In genomic region chr15:78228356-78228996, GRCh38 we compare ENCODE assay signal across 20 cellular contexts. TPM values are rescaled to one million over a fixed set of nuclear protein-coding genes. Genes with fewer than 3 reads are reported as not detected.
DNase-seq lines count a peak whose midpoint lies in the region; ATAC-seq and TF ChIP-seq lines count a peak whose summit lies in the region.
"Had no signal": no experiment of that assay in that cellular context is flagged by ENCODE, and none has a peak within 500 bp of the region (broad histone marks: within the 10 kb centered on the region; RNA-seq: fewer than 3 reads in every experiment).

No MANE protein-coding gene starts in this region.

- H3K9me3 Mint-ChIP-seq in WTC11 = peaks cover 4% of the 10 kb centered on the region; the same call in 1 of the 2 replicates
- H3K9me3 Mint-ChIP-seq: CD14-positive monocyte; CD4-positive, alpha-beta T cell; CD8-positive, alpha-beta memory T cell had no signal

- no peaks in the 10 kb centered on the region for H3K27me3 Mint-ChIP-seq in WTC11 (ENCODE audit: low read depth)
- H3K27me3 Mint-ChIP-seq: CD4-positive, alpha-beta T cell had no signal

- no peak for TF ChIP-seq EP300 in sigmoid colon (IDR thresholded peaks at IDR 0.05)

- H3K36me3 Mint-ChIP-seq in WTC11 = no peaks in the 10 kb centered on the region; the same call in 1 of the 2 replicates
- H3K36me3 Mint-ChIP-seq: CD14-positive monocyte; CD8-positive, alpha-beta memory T cell had no signal

- WGBS in sigmoid colon, 2 donors = 90 to 95% methylated on average over 8 of the region's 8 CpGs

- intact Hi-C loops in sigmoid colon (cut with DNase I) = no loop called here

- H3K27me3 ChIP-seq in sigmoid colon = no peaks in the 10 kb centered on the region
- H3K27me3 ChIP-seq in BE2C = no peaks in the 10 kb centered on the region
- H3K27me3 ChIP-seq: BLaER1 had no signal

- DNase-seq in WTC11 (ENCODE audit: low spot score) = no peak
- DNase-seq in left lobe of liver (ENCODE audit: low spot score) = no peak
- DNase-seq in sigmoid colon = peak; percentile 32
- DNase-seq in C1 segment of cervical spinal cord (lab: John Stamatoyannopoulos, UW) = no peak
- no peak for DNase-seq in BE2C
- DNase-seq: CD4-positive, alpha-beta T cell; CD8-positive, alpha-beta memory T cell; DMS 273 treated with DMSO at 0.1 percent for 48 hours; DMS53; DMS79 treated with DMSO at 0.1 percent for 48 hours; GF-D8; GOT3; H7; HCEC 1CT had no signal

- POLR2A ChIA-PET in WTC11 (lab: Charles Lee) = no interaction called here

- H3K27ac Mint-ChIP-seq in WTC11 = no peak overlapping the region
- H3K27ac Mint-ChIP-seq: CD14-positive monocyte; CD4-positive, alpha-beta T cell; CD8-positive, alpha-beta memory T cell had no signal

- TF ChIP-seq CTCF in WTC11 (IDR thresholded peaks at IDR 0.05) (no peak), sigmoid colon (IDR thresholded peaks at IDR 0.05) (no peak), BE2C (IDR thresholded peaks at IDR 0.05; ENCODE audit: low read depth, low read length) (no peak)

- H3K4me3 Mint-ChIP-seq in WTC11 = no peak overlapping the region
- H3K4me3 Mint-ChIP-seq: CD14-positive monocyte; CD4-positive, alpha-beta T cell; CD8-positive, alpha-beta memory T cell had no signal

- H3K4me1 ChIP-seq in sigmoid colon (no peaks in the 10 kb centered on the region), BE2C (no peaks in the 10 kb centered on the region)

- CTCF ChIA-PET in WTC11 (lab: Charles Lee) = interaction anchor here (0.5 to 1.3 kb wide), 5 partner anchors 33 to 120 kb away, joined by 3 to 5 read pairs (median 4); no protein-coding TSS in a partner anchor

- no peak for TF ChIP-seq POLR2A in sigmoid colon (IDR thresholded peaks at IDR 0.05)

- H3K36me3 ChIP-seq in sigmoid colon (no peaks in the 10 kb centered on the region), BE2C (no peaks in the 10 kb centered on the region)
- H3K36me3 ChIP-seq: BLaER1 had no signal

- H3K4me1 Mint-ChIP-seq in WTC11 = peaks cover 5% of the 10 kb centered on the region
- H3K4me1 Mint-ChIP-seq: CD14-positive monocyte had no signal

- H3K4me3 ChIP-seq in sigmoid colon = no peak overlapping the region
- H3K4me3 ChIP-seq in BE2C (ENCODE audit: low read depth, low read length) = no peak overlapping the region
- H3K4me3 ChIP-seq: BLaER1 had no signal

- ATAC-seq in WTC11 (no peak), left lobe of liver (peak; percentile 63), GM18861 (IDR thresholded peaks at IDR 0.05; ENCODE audit: unreplicated experiment) (no peak)

- no peak overlapping the region for H3K27ac ChIP-seq in sigmoid colon
- H3K27ac ChIP-seq: BLaER1 had no signal

- H3K9me3 ChIP-seq in sigmoid colon = no peaks in the 10 kb centered on the region
- H3K9me3 ChIP-seq in BE2C = no peaks in the 10 kb centered on the region
- H3K9me3 ChIP-seq: BLaER1 had no signal

TF ChIP-seq in WTC11, 78 proteins besides CTCF, POLR2A, EP300 and RAD21:
- TF ChIP-seq GTF2I (CRISPR knock-in tag; conservative IDR thresholded peaks at IDR 0.05) (peak; percentile 73; the same call in 1 of the 2 replicates), CREM (CRISPR knock-in tag; IDR thresholded peaks at IDR 0.05) (no peak)
TF ChIP-seq in WTC11: peak in this region for 1.

RNA-seq across cellular contexts. Expression of gene ACSBG1, which starts 5.9 kb away (rescaled TPM):
- total RNA-seq in WTC11 (2021) = 4.1 to 5.8 TPM (median 5.0 TPM) in 3 replicates
- total RNA-seq in left lobe of liver = not detected
- 1 to 10 TPM; 1.3 to 3.9 (median 2.2) TPM for total RNA-seq in sigmoid colon
- polyA plus RNA-seq in sigmoid colon = under 1 TPM; 0.23 to 0.60 (median 0.51) TPM
- 0.45 TPM for polyA plus RNA-seq in BE2C (2012; ENCODE audit: insufficient read depth, insufficient read length, low read depth)
- total RNA-seq: A172; CD8-positive, alpha-beta memory T cell; Daoy had no signal
- polyA plus RNA-seq: CD14-positive monocyte had no signal

RNA-seq across cellular contexts. Expression of gene DNAJA4, which starts 35.9 kb away (rescaled TPM):
- 7.8 to 10.1 TPM (median 9.8 TPM) in 3 replicates for total RNA-seq in WTC11 (2021)
- 0.86 TPM for total RNA-seq in left lobe of liver
- 10 to 100 TPM in 3 of 4 donors, 1 to 10 TPM in 1; 7.4 to 17.8 (median 11.4) TPM for total RNA-seq in sigmoid colon
- polyA plus RNA-seq in sigmoid colon = 10 to 100 TPM; 16.8 to 26.1 (median 21.8) TPM
- 5.6 TPM for polyA plus RNA-seq in BE2C (2012; ENCODE audit: insufficient read depth, insufficient read length, low read depth)
- total RNA-seq: A172, G401 had no signal
